Comparison of ENCODE assay signal across 11 cellular contexts in the genomic region with DNA sequence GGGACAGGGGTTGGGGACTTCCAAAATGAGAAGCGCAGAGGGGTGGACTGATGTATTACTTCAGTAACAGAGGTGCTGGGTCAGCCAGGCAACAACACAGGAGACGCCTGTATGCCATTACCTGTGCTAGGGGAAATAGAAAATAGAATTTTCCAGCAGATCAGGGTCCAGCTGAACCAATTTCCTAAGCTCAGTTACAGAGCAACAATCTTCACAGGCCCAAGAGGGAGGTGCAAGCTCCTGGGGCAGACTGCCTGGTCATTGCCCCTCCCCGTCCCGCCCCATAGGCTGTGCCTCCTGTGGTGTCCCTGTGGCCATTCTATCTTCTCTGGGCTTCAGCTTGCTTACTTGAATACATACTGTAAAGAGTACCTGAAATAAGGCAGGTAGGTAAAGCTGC. TPM values are rescaled to one million over a fixed set of nuclear protein-coding genes. Genes with fewer than 3 reads are reported as not detected.
DNase-seq lines count a peak whose midpoint lies in the region; ATAC-seq and TF ChIP-seq lines count a peak whose summit lies in the region.
"Had no signal": no experiment of that assay in that cellular context is flagged by ENCODE, and none has a peak within 500 bp of the region (broad histone marks: within the 10 kb centered on the region; RNA-seq: fewer than 3 reads in every experiment).

No MANE protein-coding gene starts in this region.

- H3K9me3 ChIP-seq in HCT116 (ENCODE audit: control insufficient read depth in 1 of 2, insufficient read depth in 1 of 2, low read depth in 1 of 2, low read length in 2 of 2): no peaks in the 10 kb centered on the region
- no peaks in the 10 kb centered on the region for H3K9me3 ChIP-seq in lower lobe of right lung

- RAD21 ChIA-PET in HCT116 (lab: Charles Lee; ENCODE audit: low non-redundant PET in 1 of 2, low total read pairs in 2 of 2, uncharacterized antibody in 2 of 2, unreplicated experiment in 2 of 2): no interaction called here

- peak overlapping the region in 1 of 2 donors; percentile 73 for H3K4me3 Mint-ChIP-seq in CD14-positive monocyte
- peak overlapping the region; percentile 89 for H3K4me3 Mint-ChIP-seq in activated T-helper 2 cell treated with anti-CD3 and anti-CD28 coated beads, Interferon-gamma antibody, Interleukin-2, Interleukin-4, amounts not matched to agents 10 μg/mL and 5 μg/mL and 100 μg/mL, durations not matched to agents 14 hours and 24 hours and 36 hours (ENCODE audit: low read depth)
- H3K4me3 Mint-ChIP-seq: activated B cell treated with CpG ODN at 0.5 μM for 24 hours had no signal

- CTCF ChIA-PET in HCT116 (lab: Charles Lee): interaction anchor here (1.2 kb wide), 1 partner anchor 27 kb away, joined by 3 read pairs; no protein-coding TSS in a partner anchor

- peak overlapping the region in 5 of 7 donors; percentile 20 to 76 (median 46) for H3K27ac Mint-ChIP-seq in CD14-positive monocyte
- peak overlapping the region; percentile 85 for H3K27ac Mint-ChIP-seq in activated T-helper 2 cell treated with anti-CD3 and anti-CD28 coated beads, Interferon-gamma antibody, Interleukin-2, Interleukin-4, amounts not matched to agents 10 μg/mL and 5 μg/mL and 100 μg/mL, durations not matched to agents 14 hours and 24 hours and 36 hours
- H3K27ac Mint-ChIP-seq: activated B cell treated with CpG ODN at 0.5 μM for 24 hours had no signal

- peaks cover 78% of the 10 kb centered on the region for H3K4me1 Mint-ChIP-seq in CD14-positive monocyte
- H3K4me1 Mint-ChIP-seq in activated T-helper 2 cell treated with anti-CD3 and anti-CD28 coated beads, Interferon-gamma antibody, Interleukin-2, Interleukin-4, amounts not matched to agents 10 μg/mL and 5 μg/mL and 100 μg/mL, durations not matched to agents 14 hours and 24 hours and 36 hours (ENCODE audit: low read depth): peaks cover 68% of the 10 kb centered on the region

- no peak for DNase-seq in CD14-positive monocyte (ENCODE audit: low spot score)
- no peak for DNase-seq in HCT116 (ENCODE audit: low read depth, low spot score)
- DNase-seq in activated T-helper 2 cell treated with anti-CD3 and anti-CD28 coated beads, Interferon-gamma antibody, Interleukin-2, Interleukin-4, amounts not matched to agents 10 μg/mL and 5 μg/mL and 100 μg/mL, durations not matched to agents 14 hours and 24 hours and 36 hours (ENCODE audit: low spot score): no peak
- DNase-seq in lower lobe of right lung: no peak
- DNase-seq in COLO829 (ENCODE audit: low spot score): no peak
- no peak for DNase-seq in NCI-H748 treated with DMSO at 0.1 percent for 48 hours (lab: John Stamatoyannopoulos, UW)
- DNase-seq: activated B cell treated with CpG ODN at 0.5 μM for 24 hours had no signal

- H2AFZ ChIP-seq in HCT116 (ENCODE audit: low read depth, low read length, poor library complexity, severe bottlenecking): no peak overlapping the region

- intact Hi-C loops in CD14-positive monocyte (cut with micrococcal nuclease): loop anchor here in 1 of 2 donors (10.0 kb wide), 1 partner anchor 79 kb away; no protein-coding TSS in a partner anchor
- intact Hi-C loops in HCT116 (cut with micrococcal nuclease): loop anchor here (5.0 kb wide), 1 partner anchor 48 kb away; no protein-coding TSS in a partner anchor
- intact Hi-C loops in activated T-helper 2 cell treated with anti-CD3 and anti-CD28 coated beads, Interferon-gamma antibody, Interleukin-2, Interleukin-4, amounts not matched to agents 10 μg/mL and 5 μg/mL and 100 μg/mL, durations not matched to agents 14 hours and 24 hours and 36 hours (cut with micrococcal nuclease): loop anchor here (5.0 to 10.0 kb wide), 2 partner anchors 38 to 141 kb away; no protein-coding TSS in a partner anchor
- intact Hi-C loops in lower lobe of right lung (cut with DNase I): no loop called here

- no peaks in the 10 kb centered on the region for H4K20me1 ChIP-seq in HCT116 (ENCODE audit: insufficient read depth)

- no peak for TF ChIP-seq POLR2A in HCT116 (IDR thresholded peaks at IDR 0.05; ENCODE audit: borderline replicate concordance, extremely low read depth, insufficient read depth, insufficient read length)

- no TSS peak for BruUV-seq in HCT116 (replicated peaks; lab: Mats Ljungman, UMichigan)

- H3K4me3 ChIP-seq in HCT116 (replicated peaks in 1 of 2; ENCODE audit: low read depth in 1 of 2, low read length in 2 of 2) (no peak overlapping the region), lower lobe of right lung (no peak overlapping the region)
- H3K4me3 ChIP-seq: coronary artery had no signal

- H3K4me1 ChIP-seq in HCT116 (ENCODE audit: control insufficient read depth in 1 of 2, insufficient read depth in 2 of 2, low read length in 2 of 2) (peaks cover 9 to 41% of the 10 kb centered on the region in 2 experiments; a peak in 3 of 4 replicates), lower lobe of right lung (peaks cover 80% of the 10 kb centered on the region)

- TF ChIP-seq RAD21 in HCT116 (IDR thresholded peaks at IDR 0.05; ENCODE audit: low read depth): no peak

- H3K9me2 ChIP-seq in HCT116 (ENCODE audit: insufficient read depth): no peaks in the 10 kb centered on the region

- ATAC-seq in HCT116 (no peak), lower lobe of right lung (no peak), HG02610 (IDR thresholded peaks at IDR 0.05; ENCODE audit: unreplicated experiment) (no peak), HG03520 (IDR thresholded peaks at IDR 0.05; ENCODE audit: unreplicated experiment) (no peak)

- H3K27me3 ChIP-seq in HCT116 (ENCODE audit: insufficient read depth, low read length): no peaks in the 10 kb centered on the region
- peaks cover 20% of the 10 kb centered on the region for H3K27me3 ChIP-seq in lower lobe of right lung (ENCODE audit: low read depth)

- TF ChIP-seq CTCF in CD14-positive monocyte (IDR thresholded peaks at IDR 0.05) (no peak), HCT116 (IDR thresholded peaks at IDR 0.05 in 2 of 3, conservative IDR thresholded peaks at IDR 0.05 in 1 of 3; ENCODE audit: borderline replicate concordance in 1 of 3, insufficient read depth in 1 of 3, low read depth in 2 of 3, low read length in 2 of 3) (no peak), lower lobe of right lung (IDR thresholded peaks at IDR 0.05) (no peak)

- no peak overlapping the region; the same call in 1 of the 2 replicates for H3K9ac ChIP-seq in HCT116 (ENCODE audit: low read length)

- H3K9me3 Mint-ChIP-seq in CD14-positive monocyte: peaks cover 0 to 5% (median 3%) of the 10 kb centered on the region in 7 donors
- H3K9me3 Mint-ChIP-seq in activated T-helper 2 cell treated with anti-CD3 and anti-CD28 coated beads, Interferon-gamma antibody, Interleukin-2, Interleukin-4, amounts not matched to agents 10 μg/mL and 5 μg/mL and 100 μg/mL, durations not matched to agents 14 hours and 24 hours and 36 hours: peaks cover 7% of the 10 kb centered on the region
- H3K9me3 Mint-ChIP-seq: activated B cell treated with CpG ODN at 0.5 μM for 24 hours had no signal

- peaks cover 4 to 13% (median 13%) of the 10 kb centered on the region in 3 donors for H3K27me3 Mint-ChIP-seq in CD14-positive monocyte (ENCODE audit: low read depth in 3 of 3)
- H3K27me3 Mint-ChIP-seq in activated T-helper 2 cell treated with anti-CD3 and anti-CD28 coated beads, Interferon-gamma antibody, Interleukin-2, Interleukin-4, amounts not matched to agents 10 μg/mL and 5 μg/mL and 100 μg/mL, durations not matched to agents 14 hours and 24 hours and 36 hours (ENCODE audit: low read depth): no peaks in the 10 kb centered on the region

- H3K27ac ChIP-seq in HCT116 (ENCODE audit: low read depth, low read length) (no peak overlapping the region), lower lobe of right lung (peak overlapping the region; percentile 56)

- peaks cover 83% of the 10 kb centered on the region for H3K79me2 ChIP-seq in HCT116 (ENCODE audit: insufficient read depth, low read length)

- POLR2A ChIA-PET in HCT116 (lab: Charles Lee): no interaction called here

- H3K36me3 ChIP-seq in HCT116 (ENCODE audit: control insufficient read depth in 1 of 2, insufficient read depth in 2 of 2, low read length in 2 of 2) (0 out of 4 replicates have a peak, but pooled peaks cover 0 to 5% of the 10 kb centered on the region in 2 experiments), lower lobe of right lung (no peaks in the 10 kb centered on the region)

- H3K36me3 Mint-ChIP-seq in CD14-positive monocyte: peaks cover 3 to 4% of the 10 kb centered on the region in 2 donors
- peaks cover 76% of the 10 kb centered on the region for H3K36me3 Mint-ChIP-seq in activated T-helper 2 cell treated with anti-CD3 and anti-CD28 coated beads, Interferon-gamma antibody, Interleukin-2, Interleukin-4, amounts not matched to agents 10 μg/mL and 5 μg/mL and 100 μg/mL, durations not matched to agents 14 hours and 24 hours and 36 hours (ENCODE audit: low read depth)

- H3K4me2 ChIP-seq in HCT116 (ENCODE audit: low read length): peak overlapping the region; percentile 29

TF ChIP-seq in HCT116, 20 proteins besides CTCF, POLR2A, EP300 and RAD21 (continues in another document):
- TF ChIP-seq JUND (IDR thresholded peaks at IDR 0.05) (no peak), YY1 (IDR thresholded peaks at IDR 0.05; ENCODE audit: extremely low read depth, insufficient replicate concordance, low read depth, low read length) (no peak), CBX3 (IDR thresholded peaks at IDR 0.05; ENCODE audit: low read depth) (no peak), ZFX (IDR thresholded peaks at IDR 0.05) (no peak), POLR2AphosphoS5 (IDR thresholded peaks at IDR 0.05; ENCODE audit: low read depth, low read length) (no peak), FOSL1 (IDR thresholded peaks at IDR 0.05; ENCODE audit: low read depth) (no peak), SRF (IDR thresholded peaks at IDR 0.05; ENCODE audit: low read depth) (no peak), EZH2 (IDR thresholded peaks at IDR 0.05) (no peak)
- TF ChIP-seq, protein P1, sequence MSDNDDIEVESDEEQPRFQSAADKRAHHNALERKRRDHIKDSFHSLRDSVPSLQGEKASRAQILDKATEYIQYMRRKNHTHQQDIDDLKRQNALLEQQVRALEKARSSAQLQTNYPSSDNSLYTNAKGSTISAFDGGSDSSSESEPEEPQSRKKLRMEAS (IDR thresholded peaks at IDR 0.05): no peak

RNA-seq across cellular contexts. Expression of a gene that starts 3.7 kb away (rescaled TPM):
- polyA plus RNA-seq in CD14-positive monocyte: not detected
- total RNA-seq in HCT116 (2021; ENCODE audit: unreplicated experiment) (9.5 TPM), lower lobe of right lung (10.9 TPM)
- polyA plus RNA-seq in HCT116 (2012): 6.4 and 8.3 TPM in 2 replicates
- total RNA-seq in activated T-helper 2 cell treated with anti-CD3 and anti-CD28 coated beads, Interferon-gamma antibody, Interleukin-2, Interleukin-4, amounts not matched to agents 10 μg/mL and 5 μg/mL and 100 μg/mL, durations not matched to agents 14 hours and 24 hours and 36 hours: 41.5 and 42.6 TPM in 2 replicates
- total RNA-seq: activated B cell treated with CpG ODN at 0.5 μM for 24 hours had no signal
- polyA plus RNA-seq: keratinocyte had no signal
